ENCODE assay signal across 24 cellular contexts in the genomic region with DNA sequence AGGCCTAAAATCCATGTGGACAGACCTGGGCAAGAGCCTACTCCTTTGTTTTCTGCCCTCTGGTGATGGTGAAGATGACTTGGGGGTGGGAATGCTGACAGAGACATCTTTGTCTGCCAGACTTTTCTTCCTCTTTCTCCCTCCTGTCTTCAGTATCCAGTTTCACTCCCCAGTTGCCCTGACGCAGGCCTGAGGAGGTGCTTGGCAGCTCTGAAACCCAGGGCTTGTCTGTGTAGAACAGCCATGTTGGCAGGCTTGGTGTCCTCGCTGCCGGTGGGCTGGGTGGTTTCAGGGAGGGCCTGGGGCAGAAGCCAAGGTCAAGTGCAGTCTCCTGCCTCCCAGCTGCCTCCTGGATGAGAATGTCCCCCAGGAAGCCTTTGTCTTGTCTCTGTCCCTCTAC.
"Had no signal": no experiment of that assay in that cellular context is flagged by ENCODE, and none has a peak within 500 bp of the region (broad histone marks: within the 10 kb centered on the region; RNA-seq: fewer than 3 reads in every experiment).

No MANE protein-coding gene starts in this region.

- H3K27me3 Mint-ChIP-seq: activated naive CD8-positive, alpha-beta T cell treated with anti-CD3 and anti-CD28 coated beads, Interleukin-2, amount 50 U/mL, for 24 hours; natural killer cell treated with Interleukin-12 subunit alpha and Interleukin-12 subunit beta and Interleukin-15 and Interleukin-18, amount 100 ng/mL, for 72 hours; T-cell had no signal

- H3K4me3 Mint-ChIP-seq: activated naive CD8-positive, alpha-beta T cell treated with anti-CD3 and anti-CD28 coated beads, Interleukin-2, amount 50 U/mL, for 24 hours; activated T-helper 1 cell treated with anti-CD3 and anti-CD28 coated beads, Interleukin-12 subunit alpha, Interleukin-12 subunit beta, Interleukin-2, Interleukin-4 antibody, amounts not matched to agents 30 ng/mL and 10 ng/mL and 1 ng/mL, durations not matched to agents 14 hours and 24 hours and 36 hours; natural killer cell treated with Interleukin-12 subunit alpha and Interleukin-12 subunit beta and Interleukin-15 and Interleukin-18, amount 100 ng/mL, for 72 hours; stimulated activated effector memory CD8-positive, alpha-beta T cell treated with anti-CD3 and anti-CD28 coated beads, Interleukin-12 subunit alpha, Interleukin-12 subunit beta, amount 100 ng/mL, for 72 hours; T-cell; T-helper 2 cell treated with Interferon-gamma antibody and Interleukin-4, amounts not matched to agents 5 μg/mL and 100 μg/mL, for 36 hours had no signal

- H3K4me1 ChIP-seq: left lung, lower lobe of right lung had no signal

- H3K4me1 Mint-ChIP-seq: activated naive CD8-positive, alpha-beta T cell treated with anti-CD3 and anti-CD28 coated beads, Interleukin-2, amount 50 U/mL, for 24 hours; T-cell had no signal

- H3K27me3 ChIP-seq: breast epithelium, left lung, right lobe of liver, tibial nerve had no signal

- H3K27ac ChIP-seq: breast epithelium, left lung, lower lobe of right lung, right lobe of liver, skin epidermis, tibial nerve had no signal

- H3K9me3 Mint-ChIP-seq: activated naive CD8-positive, alpha-beta T cell treated with anti-CD3 and anti-CD28 coated beads, Interleukin-2, amount 50 U/mL, for 24 hours; activated T-helper 1 cell treated with anti-CD3 and anti-CD28 coated beads, Interleukin-12 subunit alpha, Interleukin-12 subunit beta, Interleukin-2, Interleukin-4 antibody, amounts not matched to agents 30 ng/mL and 10 ng/mL and 1 ng/mL, durations not matched to agents 14 hours and 24 hours and 36 hours; natural killer cell treated with Interleukin-12 subunit alpha and Interleukin-12 subunit beta and Interleukin-15 and Interleukin-18, amount 100 ng/mL, for 72 hours; stimulated activated effector memory CD8-positive, alpha-beta T cell treated with anti-CD3 and anti-CD28 coated beads, Interleukin-12 subunit alpha, Interleukin-12 subunit beta, amount 100 ng/mL, for 72 hours; T-cell; T-helper 2 cell treated with Interferon-gamma antibody and Interleukin-4, amounts not matched to agents 5 μg/mL and 100 μg/mL, for 36 hours had no signal

- H3K9me3 ChIP-seq: breast epithelium, left lung, lower lobe of right lung, mucosa of descending colon, right lobe of liver, tibial nerve had no signal

- ATAC-seq: activated naive CD8-positive, alpha-beta T cell treated with anti-CD3 and anti-CD28 coated beads, Interleukin-2, amount 50 U/mL, for 24 hours; left lung; lower lobe of right lung; mucosa of descending colon; natural killer cell treated with Interleukin-12 subunit alpha and Interleukin-12 subunit beta and Interleukin-15 and Interleukin-18, amount 100 ng/mL, for 72 hours; right lobe of liver; T-cell had no signal

- H3K4me3 ChIP-seq: breast epithelium, left lung, lower lobe of right lung, mucosa of descending colon, right lobe of liver, skin epidermis, tibial nerve had no signal

- DNase-seq: activated CD4-positive, alpha-beta T cell treated with anti-CD3 and anti-CD28 coated beads for 4 hours; activated CD4-positive, alpha-beta T cell treated with anti-CD3 and anti-CD28 coated beads, Interleukin-2, amount 50 U/mL, for 4 hours; activated CD4-positive, CD25-positive, alpha-beta regulatory T cell; activated gamma-delta T cell; activated naive CD4-positive, alpha-beta T cell treated with anti-CD3 and anti-CD28 coated beads, Interleukin-2, amount 50 U/mL, for 16 hours; activated naive CD8-positive, alpha-beta T cell treated with anti-CD3 and anti-CD28 coated beads, Interleukin-2, amount 50 U/mL, for 24 hours; activated T-cell treated with anti-CD3 and anti-CD28 coated beads for 4 hours; effector CD8-positive, alpha-beta T cell; left lung; lower lobe of right lung; mesendoderm; mucosa of descending colon; posterior cingulate gyrus; right lobe of liver; stimulated activated CD4-positive, alpha-beta T cell treated with anti-CD3 and anti-CD28 coated beads, Interleukin-12 subunit alpha, Interleukin-12 subunit beta, amount 100 ng/mL, for 4 hours; stimulated activated CD4-positive, alpha-beta T cell treated with anti-CD3 and anti-CD28 coated beads, Interleukin-4, amount 100 ng/mL, for 1 hour; T-cell had no signal

- H3K36me3 ChIP-seq: breast epithelium had no signal

- H3K27ac Mint-ChIP-seq: activated naive CD8-positive, alpha-beta T cell treated with anti-CD3 and anti-CD28 coated beads, Interleukin-2, amount 50 U/mL, for 24 hours; activated T-helper 1 cell treated with anti-CD3 and anti-CD28 coated beads, Interleukin-12 subunit alpha, Interleukin-12 subunit beta, Interleukin-2, Interleukin-4 antibody, amounts not matched to agents 30 ng/mL and 10 ng/mL and 1 ng/mL, durations not matched to agents 14 hours and 24 hours and 36 hours; natural killer cell treated with Interleukin-12 subunit alpha and Interleukin-12 subunit beta and Interleukin-15 and Interleukin-18, amount 100 ng/mL, for 72 hours; T-helper 2 cell treated with Interferon-gamma antibody and Interleukin-4, amounts not matched to agents 5 μg/mL and 100 μg/mL, for 36 hours had no signal
